In the genomic region with DNA sequence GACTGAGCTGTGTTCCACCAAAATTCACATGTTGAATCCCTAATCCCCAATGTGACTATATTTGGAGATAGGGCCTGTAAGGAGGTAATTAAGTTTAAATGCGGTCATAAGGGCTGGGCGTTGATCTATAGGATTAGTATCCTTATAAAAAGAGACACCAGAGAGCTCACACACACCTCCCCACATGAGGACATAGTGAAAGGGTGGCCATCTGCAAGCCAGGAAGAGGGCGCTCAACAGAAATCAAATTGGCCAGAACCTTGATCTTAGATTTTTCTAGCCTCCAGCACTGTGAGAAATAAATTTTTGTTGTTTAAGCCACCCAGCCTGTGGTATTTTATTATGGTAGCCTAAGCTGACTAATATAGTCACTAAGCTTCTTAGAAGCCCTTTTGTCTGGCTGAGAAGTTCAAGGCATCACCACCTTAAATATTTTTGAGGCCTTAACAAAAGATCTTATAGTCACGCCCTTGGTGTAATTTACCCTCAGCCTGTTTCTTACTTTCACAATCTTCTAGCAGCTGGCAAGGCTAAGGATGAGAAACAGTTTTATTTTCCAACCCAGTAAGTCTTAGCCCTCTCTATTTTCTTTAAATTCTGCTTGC, we compare ENCODE assay signal across 19 cellular contexts.
"Had no signal": no experiment of that assay in that cellular context is flagged by ENCODE, and none has a peak within 500 bp of the region (broad histone marks: within the 10 kb centered on the region; RNA-seq: fewer than 3 reads in every experiment).

No MANE protein-coding gene starts in this region.

- H3K36me3 ChIP-seq: heart right ventricle, neutrophil, sigmoid colon, tibial artery had no signal

- ATAC-seq: heart right ventricle; left ventricle myocardium superior; natural killer cell treated with Interleukin-12 subunit alpha and Interleukin-12 subunit beta and Interleukin-15 and Interleukin-18, amount 100 ng/mL, for 72 hours had no signal

- H3K9me3 ChIP-seq: neutrophil, tibial artery had no signal

- FAIRE-seq: bronchial epithelial cell had no signal

- DNase-seq: activated CD4-positive, alpha-beta memory T cell treated with anti-CD3 and anti-CD28 coated beads for 36 hours; activated CD4-positive, alpha-beta T cell treated with anti-CD3 and anti-CD28 coated beads for 48 hours; activated naive CD4-positive, alpha-beta T cell treated with Interleukin-2 at 50 U/mL for 16 hours; activated naive CD8-positive, alpha-beta T cell treated with anti-CD3 and anti-CD28 coated beads for 36 hours; activated T-cell treated with anti-CD3 and anti-CD28 coated beads, Interleukin-2, amount 50 U/mL, for 48 hours; amniotic stem cell; cortex of kidney; endodermal cell; foreskin fibroblast; heart right ventricle; left ventricle myocardium superior; sigmoid colon; stimulated activated CD4-positive, alpha-beta T cell treated with anti-CD3 and anti-CD28 coated beads, Interleukin-4, amount 100 ng/mL, for 4 hours; substantia nigra; tibial artery had no signal

- H3K27me3 ChIP-seq: heart right ventricle, neutrophil, sigmoid colon, tibial artery had no signal

- H3K4me3 ChIP-seq: heart right ventricle, sigmoid colon, tibial artery had no signal

- H3K27ac ChIP-seq: epithelial cell of prostate, neutrophil, sigmoid colon, tibial artery had no signal
